Comparison of ENCODE assay signal across 23 cellular contexts in genomic region chr14:70726651-70727375, GRCh38.
DNase-seq lines count a peak whose midpoint lies in the region; ATAC-seq, FAIRE-seq and TF ChIP-seq lines count a peak whose summit lies in the region.
"Had no signal": no experiment of that assay in that cellular context is flagged by ENCODE, and none has a peak within 500 bp of the region (broad histone marks: within the 10 kb centered on the region; RNA-seq: fewer than 3 reads in every experiment).

No MANE protein-coding gene starts in this region.

- no peak overlapping the region for H3K4me3 Mint-ChIP-seq in activated B cell treated with CpG ODN at 0.5 μM for 24 hours

- CTCF ChIA-PET in activated B cell treated with CpG ODN at 0.5 μM for 24 hours (lab: Charles Lee) = no interaction called here

- H3K27ac ChIP-seq in psoas muscle = peak overlapping the region; percentile 10
- H3K27ac ChIP-seq: 22Rv1, ascending aorta, upper lobe of left lung had no signal

- intact Hi-C loops in activated B cell treated with CpG ODN at 0.5 μM for 24 hours (cut with micrococcal nuclease) = no loop called here
- intact Hi-C loops in psoas muscle (cut with DNase I) = no loop called here

- peak; percentile 28 for FAIRE-seq in HTR-8/SVneo (lab: Jason Lieb, UNC)
- FAIRE-seq: small intestine had no signal

- no peaks in the 10 kb centered on the region for H3K36me3 ChIP-seq in psoas muscle (ENCODE audit: insufficient read depth in 1 of 2, low read depth in 1 of 2)
- H3K36me3 ChIP-seq: ascending aorta had no signal

- peaks cover 14% of the 10 kb centered on the region for H3K4me1 ChIP-seq in psoas muscle
- H3K4me1 ChIP-seq: ascending aorta, Caco-2, upper lobe of left lung had no signal

- no peaks in the 10 kb centered on the region for H3K9me3 ChIP-seq in psoas muscle
- H3K9me3 ChIP-seq: ascending aorta, Caco-2, esophagus squamous epithelium, upper lobe of left lung had no signal

- DNase-seq in NCI-H1694 treated with DMSO at 0.1 percent for 48 hours (lab: John Stamatoyannopoulos, UW) (peak; percentile 31), NCI-H1694 (lab: John Stamatoyannopoulos, UW) (no peak), HTR-8/SVneo (ENCODE audit: insufficient read length, low spot score) (no peak), activated B cell treated with CpG ODN at 0.5 μM for 24 hours (no peak), psoas muscle (no peak), CD1c-positive myeloid dendritic cell (ENCODE audit: extremely low spot score) (no peak)
- DNase-seq in activated T-cell treated with anti-CD3 and anti-CD28 coated beads, Interleukin-2, amount 50 U/mL, for 48 hours = no peak
- DNase-seq: Caco-2; esophagus squamous epithelium; Karpas-422; midbrain; NCI-H1092; NCI-H2081 treated with DMSO at 0.1 percent for 48 hours; NK-92 treated with Interleukin-12 subunit alpha and Interleukin-12 subunit beta, amount 100 ng/mL, for 24 hours; small intestine; upper lobe of left lung had no signal

- H3K27ac Mint-ChIP-seq in activated B cell treated with CpG ODN at 0.5 μM for 24 hours = no peak overlapping the region
- H3K27ac Mint-ChIP-seq: progenitor cell of endocrine pancreas had no signal

- H3K36me3 Mint-ChIP-seq in activated B cell treated with CpG ODN at 0.5 μM for 24 hours (ENCODE audit: low read depth) = peaks cover 30% of the 10 kb centered on the region
- H3K36me3 Mint-ChIP-seq: activated naive CD4-positive, alpha-beta T cell treated with anti-CD3 and anti-CD28 coated beads, Interleukin-2, amount 50 U/mL, for 72 hours had no signal

- 34 to 49% (median 35%) methylated on average over 6 of the region's 6 CpGs for WGBS in psoas muscle, 3 donors

- POLR2A ChIA-PET in activated B cell treated with CpG ODN at 0.5 μM for 24 hours (lab: Charles Lee) = interaction anchor here (0.6 kb wide), 1 partner anchor 113 kb away, joined by 3 read pairs; no protein-coding TSS in a partner anchor

- peak; percentile 25 for ATAC-seq in activated B cell treated with CpG ODN at 0.5 μM for 24 hours (ENCODE audit: low read depth)
- peak; percentile 68 to 85 (median 73) for ATAC-seq in psoas muscle
- no peak for ATAC-seq in GM19023 (IDR thresholded peaks at IDR 0.05; ENCODE audit: unreplicated experiment)
- ATAC-seq: activated naive CD4-positive, alpha-beta T cell treated with anti-CD3 and anti-CD28 coated beads, Interleukin-2, amount 50 U/mL, for 72 hours; HCT116; left lobe of liver had no signal

- TF ChIP-seq CTCF in activated B cell treated with CpG ODN at 0.5 μM for 24 hours (IDR thresholded peaks at IDR 0.05) (no peak), psoas muscle (IDR thresholded peaks at IDR 0.05) (no peak)

- H3K27me3 Mint-ChIP-seq in activated B cell treated with CpG ODN at 0.5 μM for 24 hours = no peaks in the 10 kb centered on the region
- H3K27me3 Mint-ChIP-seq: progenitor cell of endocrine pancreas had no signal

- H3K4me3 ChIP-seq in psoas muscle = no peak overlapping the region
- H3K4me3 ChIP-seq: ascending aorta, esophagus squamous epithelium, upper lobe of left lung had no signal

- no peaks in the 10 kb centered on the region for H3K27me3 ChIP-seq in psoas muscle (ENCODE audit: insufficient read depth in 3 of 3, low read length in 2 of 3)
- H3K27me3 ChIP-seq: ascending aorta, esophagus squamous epithelium, upper lobe of left lung had no signal

- H3K9me3 Mint-ChIP-seq in activated B cell treated with CpG ODN at 0.5 μM for 24 hours = no peaks in the 10 kb centered on the region
- H3K9me3 Mint-ChIP-seq: activated naive CD4-positive, alpha-beta T cell treated with anti-CD3 and anti-CD28 coated beads, Interleukin-2, amount 50 U/mL, for 72 hours had no signal

- peaks cover 13% of the 10 kb centered on the region for H3K4me1 Mint-ChIP-seq in activated B cell treated with CpG ODN at 0.5 μM for 24 hours
